18 cellular contexts compared by ENCODE assay signal in genomic region chr17:32772453-32773025, GRCh38.
A peak's percentile ranks its signal among the peaks of the same experiment; 100 is the strongest.
DNase-seq lines count a peak whose midpoint lies in the region; ATAC-seq and TF ChIP-seq lines count a peak whose summit lies in the region.
"Had no signal": no experiment of that assay in that cellular context is flagged by ENCODE, and none has a peak within 500 bp of the region (broad histone marks: within the 10 kb centered on the region; RNA-seq: fewer than 3 reads in every experiment).

No MANE protein-coding gene starts in this region.

- no peaks in the 10 kb centered on the region for H3K79me2 ChIP-seq in OCI-LY3 (ENCODE audit: low read length)

- peaks cover 18% of the 10 kb centered on the region for H3K36me3 ChIP-seq in OCI-LY3 (replicated peaks; ENCODE audit: low read depth, low read length)
- H3K36me3 ChIP-seq: sigmoid colon had no signal

- H4K20me1 ChIP-seq in OCI-LY3 (ENCODE audit: insufficient read depth, low read length): no peaks in the 10 kb centered on the region

- H3K27me3 ChIP-seq in OCI-LY3 (ENCODE audit: low read depth, low read length): no peaks in the 10 kb centered on the region
- H3K27me3 ChIP-seq: cardiac muscle cell, sigmoid colon, testis had no signal

- in situ Hi-C loops in Caki2 (cut with HindIII; ENCODE audit: low pct_unique_long_range_greater_than_20kb, low sequenced_read_pairs): no loop called here

- ATAC-seq in GM18511 (IDR thresholded peaks at IDR 0.05; ENCODE audit: unreplicated experiment) (peak; percentile 59), GM18909 (IDR thresholded peaks at IDR 0.05; ENCODE audit: poor library complexity, unreplicated experiment) (no peak)
- ATAC-seq: activated naive CD8-positive, alpha-beta T cell treated with anti-CD3 and anti-CD28 coated beads, Interleukin-2, amount 50 U/mL, for 24 hours; activated T-cell treated with anti-CD3 and anti-CD28 coated beads, Interleukin-2, amount 50 U/mL, for 4 hours; Right ventricle myocardium inferior had no signal

- no peaks in the 10 kb centered on the region for H3K9me3 ChIP-seq in OCI-LY3 (ENCODE audit: insufficient read depth, low read length)
- H3K9me3 ChIP-seq: sigmoid colon, testis had no signal

- no peak overlapping the region; the same call in 1 of the 2 replicates for H2AFZ ChIP-seq in OCI-LY3 (ENCODE audit: low read depth, low read length)

- no peak for TF ChIP-seq CTCF in OCI-LY3 (IDR thresholded peaks at IDR 0.05; ENCODE audit: low read depth, low read length)
- TF ChIP-seq CTCF in fibroblast of mammary gland (conservative IDR thresholded peaks at IDR 0.05; ENCODE audit: control insufficient read depth, insufficient read depth, low read depth, low read length): no peak

- H3K4me2 ChIP-seq in OCI-LY3 (ENCODE audit: low read length): peak overlapping the region; percentile 57

- peaks cover 14% of the 10 kb centered on the region for H3K4me1 ChIP-seq in OCI-LY3 (ENCODE audit: low read length)
- H3K4me1 ChIP-seq: sigmoid colon, testis had no signal

- peak overlapping the region; percentile 59 for H3K4me3 ChIP-seq in OCI-LY3 (ENCODE audit: low read length)
- H3K4me3 ChIP-seq in fibroblast of mammary gland (ENCODE audit: control insufficient read depth, low read depth, low read length): no peak overlapping the region
- H3K4me3 ChIP-seq: cardiac muscle cell, sigmoid colon, testis had no signal

- H3K9ac ChIP-seq in OCI-LY3 (ENCODE audit: low read length): peak overlapping the region; percentile 21; the same call in 1 of the 2 replicates

- DNase-seq in Caki2 (ENCODE audit: low read depth) (peak; percentile 90), fibroblast of mammary gland (ENCODE audit: low read depth) (peak; percentile 20), NCI-H2107 treated with DMSO at 0.1 percent for 48 hours (lab: John Stamatoyannopoulos, UW; ENCODE audit: unreplicated experiment) (no peak), HT-29 (ENCODE audit: low spot score) (no peak), Kasumi-1 (lab: John Stamatoyannopoulos, UW) (no peak)
- DNase-seq: activated CD4-positive, alpha-beta T cell treated with anti-CD3 and anti-CD28 coated beads for 4 hours; activated naive CD8-positive, alpha-beta T cell treated with anti-CD3 and anti-CD28 coated beads, Interleukin-2, amount 50 U/mL, for 24 hours; activated T-cell treated with anti-CD3 and anti-CD28 coated beads, Interleukin-2, amount 50 U/mL, for 4 hours; AML-193; NCI-H1048; NCI-H2107; sigmoid colon; testis had no signal

- H3K27ac ChIP-seq in OCI-LY3 (ENCODE audit: low read length): peak overlapping the region; percentile 60
- H3K27ac ChIP-seq: cardiac muscle cell, sigmoid colon, testis had no signal

Comparison
In these comparisons a context has a peak if more than half of its experiments do, and no peak if none do; other contexts are left out.
1. DNase-seq: peak in Caki2 (single experiment) and fibroblast of mammary gland (single experiment); none in NCI-H2107 treated with DMSO at 0.1 percent for 48 hours (single experiment), HT-29 (single experiment) and Kasumi-1 (0 of 2).